1 cellular context compared by ENCODE assay signal in genomic region chr2:37918742-37919186, GRCh38.
TF ChIP-seq lines count a peak whose summit lies in the region.

No MANE protein-coding gene starts in this region.

TF ChIP-seq in SK-N-SH, 30 proteins besides CTCF, POLR2A, EP300 and RAD21 (continued from another document):
- no peak for TF ChIP-seq FOXM1 (IDR thresholded peaks at IDR 0.05; ENCODE audit: low read depth)
